In the genomic region with DNA sequence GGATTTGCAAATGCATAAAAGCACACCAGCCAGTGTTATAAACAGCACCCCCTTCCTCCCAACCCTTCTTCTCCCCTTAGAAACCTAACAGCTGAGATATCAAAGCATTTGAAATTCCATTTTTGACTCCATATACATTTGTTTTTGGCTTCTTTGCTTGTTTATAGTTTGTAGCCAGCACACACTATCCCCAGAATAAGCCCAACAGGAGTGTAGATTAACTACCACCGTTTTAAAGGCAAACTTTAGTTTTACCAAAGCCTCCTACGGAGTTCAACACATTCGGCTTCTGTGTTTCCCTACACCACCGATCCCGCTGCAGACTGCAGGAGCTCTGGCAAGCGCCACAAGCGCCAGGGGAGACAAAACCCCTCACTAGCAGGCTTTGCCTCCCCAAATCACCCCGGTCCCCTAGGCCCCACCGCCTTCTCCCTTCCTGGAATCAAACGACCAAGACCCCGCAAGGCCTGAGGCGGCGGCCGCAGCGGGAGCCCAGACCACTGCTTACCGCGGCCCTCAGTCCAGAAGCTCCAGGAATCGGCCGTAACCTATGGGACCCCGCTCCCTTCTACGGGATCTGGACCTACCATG, we compare ENCODE assay signal across 8 cellular contexts. TPM values are rescaled to one million over a fixed set of nuclear protein-coding genes. Genes with fewer than 3 reads are reported as not detected.
A peak's percentile ranks its signal among the peaks of the same experiment; 100 is the strongest.
DNase-seq lines count a peak whose midpoint lies in the region; ATAC-seq, FAIRE-seq and TF ChIP-seq lines count a peak whose summit lies in the region.

No MANE protein-coding gene starts in this region.

- H3K4me2 ChIP-seq in endothelial cell of umbilical vein (ENCODE audit: insufficient read depth, low read length) (peak overlapping the region; percentile 87), neural progenitor cell (peak overlapping the region; percentile 83)

- H4K20me1 ChIP-seq in endothelial cell of umbilical vein (replicated peaks; ENCODE audit: control insufficient read depth, extremely low read depth, insufficient read depth, low read length), result peaks cover 6% of the 10 kb centered on the region
- H4K20me1 ChIP-seq in neural progenitor cell (ENCODE audit: low read depth), result peaks cover 29% of the 10 kb centered on the region

- no peak for TF ChIP-seq CTCF in endothelial cell of umbilical vein (IDR thresholded peaks at IDR 0.05; ENCODE audit: extremely low read depth in 1 of 2, insufficient read depth in 1 of 2, low read depth in 1 of 2, low read length in 2 of 2)
- no peak for TF ChIP-seq CTCF in neural progenitor cell (IDR thresholded peaks at IDR 0.05)
- TF ChIP-seq CTCF in omental fat pad (IDR thresholded peaks at IDR 0.05), result no peak

- no peaks in the 10 kb centered on the region for H3K9me1 ChIP-seq in endothelial cell of umbilical vein (replicated peaks; ENCODE audit: control insufficient read depth, extremely low read depth, insufficient read depth, low read length)

- H3K27me3 ChIP-seq in endothelial cell of umbilical vein (ENCODE audit: control insufficient read depth in 2 of 2, insufficient read depth in 2 of 2, low read length in 2 of 2) (peaks cover 4 to 6% of the 10 kb centered on the region in 2 experiments), neural progenitor cell (no peaks in the 10 kb centered on the region)

- no peaks in the 10 kb centered on the region for H3K9me3 Mint-ChIP-seq in neural progenitor cell

- CTCF ChIA-PET in endothelial cell of umbilical vein (lab: Charles Lee), result interaction anchor here (1.2 to 3.1 kb wide), 6 partner anchors 13 to 690 kb away, joined by 3 to 16 read pairs (median 4); no protein-coding TSS in a partner anchor

- H3K4me1 ChIP-seq in endothelial cell of umbilical vein (ENCODE audit: control insufficient read depth, extremely low read depth, insufficient read depth, low read length) (peaks cover 5% of the 10 kb centered on the region), neural progenitor cell (no peaks in the 10 kb centered on the region)

- POLR2A ChIA-PET in endothelial cell of umbilical vein (lab: Charles Lee), result interaction anchor here (1.0 kb wide), 1 partner anchor 45 kb away, joined by 4 read pairs; a partner anchor contains a TSS

- no peaks in the 10 kb centered on the region for H3K36me3 Mint-ChIP-seq in neural progenitor cell

- no peak for DNase-seq in activated CD4-positive, CD25-positive, alpha-beta regulatory T cell treated with anti-CD3 and anti-CD28 coated beads, Interleukin-2, amount 50 U/mL, for 72 hours
- DNase-seq in T-helper 2 cell, result peak in 4 of 5 experiments; percentile 5 to 55 (median 18)
- DNase-seq in endothelial cell of umbilical vein (ENCODE audit: low read depth, low spot score), result no peak
- DNase-seq in neural progenitor cell (ENCODE audit: low spot score), result peak; percentile 4
- DNase-seq in G401 (ENCODE audit: low spot score), result no peak
- no peak for DNase-seq in omental fat pad (ENCODE audit: low spot score)

- intact Hi-C loops in endothelial cell of umbilical vein (cut with micrococcal nuclease), result loop anchor here (1.0 to 5.0 kb wide), 3 partner anchors 45 to 1553 kb away; a partner anchor contains a TSS

- in situ Hi-C loops in G401 (cut with HindIII; ENCODE audit: low sequenced_read_pairs), result no loop called here

- no peaks in the 10 kb centered on the region for H3K9me3 ChIP-seq in endothelial cell of umbilical vein (replicated peaks; ENCODE audit: control insufficient read depth, insufficient read depth, low read length)
- H3K9me3 ChIP-seq in neural progenitor cell (ENCODE audit: low read depth), result no peaks in the 10 kb centered on the region

- H3K4me3 Mint-ChIP-seq in neural progenitor cell, result peak overlapping the region; percentile 90

- ATAC-seq in activated CD4-positive, CD25-positive, alpha-beta regulatory T cell treated with anti-CD3 and anti-CD28 coated beads, Interleukin-2, amount 50 U/mL, for 24 hours, result peak; percentile 18 to 27
- ATAC-seq in HG03025 (IDR thresholded peaks at IDR 0.05; ENCODE audit: low FRiP score, unreplicated experiment) (peak; percentile 12), omental fat pad (ENCODE audit: low FRiP score) (no peak)

- FAIRE-seq in endothelial cell of umbilical vein (lab: Jason Lieb, UNC), result no peak

- H3K27ac Mint-ChIP-seq in neural progenitor cell, result peak overlapping the region; percentile 93

- H2AFZ ChIP-seq in endothelial cell of umbilical vein (ENCODE audit: low read depth, low read length) (peak overlapping the region; percentile 20), neural progenitor cell (replicated peaks) (peak overlapping the region; percentile 85)

- H3F3A ChIP-seq in neural progenitor cell (ENCODE audit: low read depth), result peaks cover 14% of the 10 kb centered on the region

- peaks cover 4% of the 10 kb centered on the region for H3K27me3 Mint-ChIP-seq in neural progenitor cell (ENCODE audit: insufficient read depth, low read depth)

- peak overlapping the region; percentile 86 for H3K27ac ChIP-seq in endothelial cell of umbilical vein (ENCODE audit: insufficient read depth, low read depth, low read length)
- peak overlapping the region; percentile 60 for H3K27ac ChIP-seq in neural progenitor cell

- TSS peak; percentile 67 for BruUV-seq in endothelial cell of umbilical vein (replicated peaks; lab: Mats Ljungman, UMichigan)

- H3K36me3 ChIP-seq in endothelial cell of umbilical vein (ENCODE audit: control insufficient read depth in 2 of 2, extremely low read depth in 1 of 2, insufficient read depth in 2 of 2, low read length in 2 of 2), result no peaks in the 10 kb centered on the region
- no peaks in the 10 kb centered on the region for H3K36me3 ChIP-seq in neural progenitor cell

- H3K79me2 ChIP-seq in endothelial cell of umbilical vein (ENCODE audit: control insufficient read depth, insufficient read depth, low read length) (peaks cover 52% of the 10 kb centered on the region), neural progenitor cell (ENCODE audit: low read depth) (peaks cover 66% of the 10 kb centered on the region)

- H3K4me3 ChIP-seq in endothelial cell of umbilical vein (replicated peaks in 1 of 3; ENCODE audit: insufficient read depth in 1 of 3, low read depth in 1 of 3, low read length in 3 of 3) (peak overlapping the region; percentile 60 to 100 (median 98)), neural progenitor cell (peak overlapping the region; percentile 94)

- peaks cover 38% of the 10 kb centered on the region for H3K4me1 Mint-ChIP-seq in neural progenitor cell

- no peak for TF ChIP-seq POLR2A in endothelial cell of umbilical vein (IDR thresholded peaks at IDR 0.05; ENCODE audit: low read depth, low read length)

- dilution Hi-C loops in endothelial cell of umbilical vein (cut with MboI; ENCODE audit: extremely low pct_ligation_motif_present, low sequenced_read_pairs), result no loop called here

- H3K9ac ChIP-seq in endothelial cell of umbilical vein (replicated peaks; ENCODE audit: extremely low read depth, insufficient read depth, low read length), result peak overlapping the region; percentile 98
- H3K9ac ChIP-seq in neural progenitor cell, result peak overlapping the region; percentile 97

TF ChIP-seq in endothelial cell of umbilical vein, 7 proteins besides CTCF, POLR2A, EP300 and RAD21:
- TF ChIP-seq EZH2 (IDR thresholded peaks at IDR 0.05; ENCODE audit: borderline replicate concordance, low read depth, low read length, severe bottlenecking), result no peak
TF ChIP-seq in endothelial cell of umbilical vein: peak in this region for 0.

RNA-seq across cellular contexts. Expression of a gene that starts 0.4 kb away (rescaled TPM):
- total RNA-seq in endothelial cell of umbilical vein (137 and 146 TPM in 2 replicates), neural progenitor cell (ENCODE audit: low replicate concordance) (72.6 and 86.1 TPM in 2 replicates), omental fat pad (10 to 100 TPM; 77.1 to 97.6 (median 91.1) TPM)
- polyA plus RNA-seq in endothelial cell of umbilical vein, result 49.5 and 72.1 TPM in 2 replicates
- polyA plus RNA-seq in endothelial cell of umbilical vein (2011; cell fraction: cytosol; rRNA removed), result 68.4 and 76.7 TPM in 2 replicates
- 115 and 132 TPM in 2 replicates for polyA plus RNA-seq in endothelial cell of umbilical vein (2011; cell fraction: nucleus; rRNA removed)
- 124 and 138 TPM in 2 replicates for polyA plus RNA-seq in endothelial cell of umbilical vein (2012)
- polyA minus RNA-seq in endothelial cell of umbilical vein, result 176 and 194 TPM in 2 replicates
- polyA minus RNA-seq in endothelial cell of umbilical vein (2011; cell fraction: cytosol; rRNA and poly(A)+ RNA removed), result 74.1 TPM
- polyA minus RNA-seq in endothelial cell of umbilical vein (2011; cell fraction: nucleus; rRNA and poly(A)+ RNA removed), result 106 and 145 TPM in 2 replicates
- 79.8 and 98.7 TPM in 2 replicates for total RNA-seq in G401 (2014; rRNA removed; shearing (Covaris generic))

RNA-seq across cellular contexts. Expression of a gene that starts 45.2 kb away (rescaled TPM):
- total RNA-seq in endothelial cell of umbilical vein (41.0 and 45.6 TPM in 2 replicates), neural progenitor cell (ENCODE audit: low replicate concordance) (54.3 and 85.8 TPM in 2 replicates), omental fat pad (10 to 100 TPM; 34.8 to 52.2 (median 40.7) TPM)
- polyA plus RNA-seq in endothelial cell of umbilical vein, result 23.7 and 33.8 TPM in 2 replicates
- 46.4 and 46.7 TPM in 2 replicates for polyA plus RNA-seq in endothelial cell of umbilical vein (2011; cell fraction: cytosol; rRNA removed)
- 57.6 and 73.1 TPM in 2 replicates for polyA plus RNA-seq in endothelial cell of umbilical vein (2011; cell fraction: nucleus; rRNA removed)
- polyA plus RNA-seq in endothelial cell of umbilical vein (2012), result 37.3 and 49.4 TPM in 2 replicates
- 16.2 and 17.9 TPM in 2 replicates for polyA minus RNA-seq in endothelial cell of umbilical vein
- polyA minus RNA-seq in endothelial cell of umbilical vein (2011; cell fraction: cytosol; rRNA and poly(A)+ RNA removed), result 24.7 TPM
- polyA minus RNA-seq in endothelial cell of umbilical vein (2011; cell fraction: nucleus; rRNA and poly(A)+ RNA removed), result 36.1 and 39.6 TPM in 2 replicates
- 120 and 201 TPM in 2 replicates for total RNA-seq in G401 (2014; rRNA removed; shearing (Covaris generic))

Comparison
In these comparisons a context has a peak if more than half of its experiments do, and no peak if none do; other contexts are left out.
1. DNase-seq: peak in T-helper 2 cell (4 of 5) and neural progenitor cell (single experiment); none in activated CD4-positive, CD25-positive, alpha-beta regulatory T cell treated with anti-CD3 and anti-CD28 coated beads, Interleukin-2, amount 50 U/mL, for 72 hours (single experiment), endothelial cell of umbilical vein (single experiment), G401 (single experiment) and omental fat pad (single experiment).